ENCODE assay signal across 8 cellular contexts in the genomic region with DNA sequence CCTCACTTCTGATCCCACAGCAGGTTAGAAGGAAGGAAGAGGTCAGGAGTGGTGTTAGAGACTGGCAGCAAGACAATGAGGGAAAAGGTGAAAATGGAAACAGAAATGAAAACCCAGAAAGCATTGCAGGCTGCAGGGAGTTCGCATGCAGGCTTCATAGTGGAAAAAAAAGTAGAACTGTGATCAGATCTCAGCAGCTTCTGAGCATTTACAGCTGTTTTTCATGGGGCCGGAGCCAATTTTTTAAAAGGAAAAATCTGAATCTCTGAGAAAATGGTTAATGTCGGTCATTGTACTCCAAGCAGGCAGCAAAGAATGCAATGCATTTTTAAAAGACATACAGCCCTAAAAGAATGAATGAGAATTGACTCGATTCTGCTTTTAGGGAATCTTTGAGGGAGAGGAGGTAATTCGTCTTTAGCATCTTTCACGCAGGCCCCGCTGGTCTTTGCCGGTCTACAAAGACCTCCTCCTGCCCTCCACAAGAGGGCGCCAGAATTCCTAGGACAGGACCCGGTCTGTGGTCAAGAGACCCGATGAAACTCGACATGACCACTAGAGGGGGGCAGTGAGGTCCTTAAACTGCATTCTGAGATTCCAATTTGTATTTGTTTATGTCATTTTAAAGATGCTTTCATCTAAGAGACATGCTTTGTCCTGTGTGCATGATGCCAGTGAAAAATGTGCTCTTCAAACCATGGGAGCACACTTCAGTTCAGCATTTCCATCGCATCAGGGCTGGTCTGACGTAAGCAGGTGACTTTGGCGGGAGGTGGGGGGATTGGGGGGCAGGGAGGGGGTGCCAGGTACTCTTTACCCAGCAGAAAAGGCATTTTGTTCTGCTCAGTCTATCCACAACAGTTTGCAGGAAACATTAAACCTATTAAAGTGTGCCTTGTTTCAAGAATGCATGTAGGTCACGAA. TPM values are rescaled to one million over a fixed set of nuclear protein-coding genes. Genes with fewer than 3 reads are reported as not detected.
DNase-seq lines count a peak whose midpoint lies in the region; ATAC-seq, FAIRE-seq and TF ChIP-seq lines count a peak whose summit lies in the region.

No MANE protein-coding gene starts in this region.

- DNase-seq in C1 segment of cervical spinal cord (lab: John Stamatoyannopoulos, UW) (peak in 11 of 14 donors; percentile 14 to 79 (median 53)), GM19239 (ENCODE audit: insufficient read length, low spot score) (peak; percentile 44), NCI-H460 (ENCODE audit: extremely low read depth, low read depth) (peak; percentile 86), coronary artery (ENCODE audit: low spot score) (peak; percentile 85), right lobe of liver (peak; percentile 80 to 88 (median 83))
- peak; percentile 87 for DNase-seq in activated CD4-positive, alpha-beta T cell treated with anti-CD3 and anti-CD28 coated beads for 48 hours
- DNase-seq in stimulated activated CD4-positive, alpha-beta T cell treated with anti-CD3 and anti-CD28 coated beads, TNF-alpha, amount 100 ng/mL, for 4 hours (ENCODE audit: low read depth in 3 of 3): peak; percentile 44 to 75 (median 45)

- ATAC-seq in HG03378 (IDR thresholded peaks at IDR 0.05; ENCODE audit: unreplicated experiment): peak; percentile 96
- peak; percentile 100 for ATAC-seq in right lobe of liver

- TF ChIP-seq CTCF in coronary artery (IDR thresholded peaks at IDR 0.05) (peak; percentile 97), right lobe of liver (IDR thresholded peaks at IDR 0.05) (peak; percentile 91 to 100 (median 100))

- peak; percentile 99 for FAIRE-seq in GM19239 (lab: Jason Lieb, UNC)

- WGBS in right lobe of liver (ENCODE audit: insufficient coverage, low coverage, low lambda C conversion rate, missing lambda C conversion rate): 17% methylated on average over 16 of the region's 16 CpGs

- H3K36me3 ChIP-seq in right lobe of liver: no peaks in the 10 kb centered on the region

- H3K4me1 ChIP-seq in right lobe of liver: no peaks in the 10 kb centered on the region

- H3K4me3 ChIP-seq in coronary artery (peak overlapping the region; percentile 12), right lobe of liver (no peak overlapping the region)

- H3K27me3 ChIP-seq in right lobe of liver: no peaks in the 10 kb centered on the region

- H3K27ac ChIP-seq in coronary artery (no peak overlapping the region), right lobe of liver (no peak overlapping the region)

- no peak for TF ChIP-seq POLR2A in right lobe of liver (IDR thresholded peaks at IDR 0.05)

- intact Hi-C loops in right lobe of liver (cut with DNase I): no loop called here

- H3K9me3 ChIP-seq in right lobe of liver: no peaks in the 10 kb centered on the region

RNA-seq across cellular contexts. Expression of gene TMEM252, which starts 43.7 kb away (rescaled TPM):
- total RNA-seq in NCI-H460 (2014; rRNA removed; shearing (Covaris generic)): not detected in 2 replicates
- not detected in 2 replicates for polyA plus RNA-seq in NCI-H460 (2014; cell fraction: nucleus; rRNA removed)
- under 1 TPM in 3 of 6 experiments, not detected in 3; 0.22 to 0.50 (median 0.25) TPM for total RNA-seq in right lobe of liver
